In genomic region chr6:1324926-1325325, GRCh38 we compare ENCODE assay signal across 1 cellular context.
A peak's percentile ranks its signal among the peaks of the same experiment; 100 is the strongest.
TF ChIP-seq lines count a peak whose summit lies in the region.

No MANE protein-coding gene starts in this region.

TF ChIP-seq in HepG2, 621 proteins besides CTCF, POLR2A, EP300 and RAD21 (continued from another document and continues in another):
- TF ChIP-seq HBP1 (CRISPR knock-in tag; IDR thresholded peaks at IDR 0.05; ENCODE audit: low read depth): 0 out of 2 replicates have a peak, but pooled peaks have one; percentile 15
- peak; percentile 90 for TF ChIP-seq CEBPG (CRISPR knock-in tag; IDR thresholded peaks at IDR 0.05)
- TF ChIP-seq TEF (CRISPR knock-in tag; IDR thresholded peaks at IDR 0.05): 0 out of 2 replicates have a peak, but pooled peaks have one; percentile 28
- peak; percentile 79 for TF ChIP-seq MAX (IDR thresholded peaks at IDR 0.05)
- TF ChIP-seq TFDP1 (CRISPR knock-in tag; IDR thresholded peaks at IDR 0.05; ENCODE audit: borderline replicate concordance): peak; percentile 21; the same call in 1 of the 2 replicates
- TF ChIP-seq CSRNP2 (CRISPR knock-in tag; conservative IDR thresholded peaks at IDR 0.05; ENCODE audit: low read depth): no peak
- no peak for TF ChIP-seq NR1H2 (CRISPR knock-in tag; IDR thresholded peaks at IDR 0.05; ENCODE audit: borderline replicate concordance, low read depth)
- peak; percentile 90 for TF ChIP-seq ZBTB10 (CRISPR knock-in tag; IDR thresholded peaks at IDR 0.05; ENCODE audit: borderline replicate concordance)
- peak; percentile 74; the same call in 1 of the 2 replicates for TF ChIP-seq NR2F2 (IDR thresholded peaks at IDR 0.05; ENCODE audit: borderline replicate concordance, low read depth)
- peak; percentile 74; the same call in 1 of the 2 replicates for TF ChIP-seq BCL6 (CRISPR knock-in tag; IDR thresholded peaks at IDR 0.05)
- 0 out of 2 replicates have a peak, but pooled peaks have one; percentile 53 for TF ChIP-seq SKIL (CRISPR knock-in tag; IDR thresholded peaks at IDR 0.05; ENCODE audit: borderline replicate concordance)
- TF ChIP-seq ZNF616 (CRISPR knock-in tag; IDR thresholded peaks at IDR 0.05; ENCODE audit: low read depth): no peak
- peak; percentile 85 for TF ChIP-seq BHLHE40 (IDR thresholded peaks at IDR 0.05; ENCODE audit: low read length)
- peak; percentile 61; the same call in 1 of the 2 replicates for TF ChIP-seq MAFG (CRISPR knock-in tag; IDR thresholded peaks at IDR 0.05)
- TF ChIP-seq CBX5 (CRISPR knock-in tag; IDR thresholded peaks at IDR 0.05; ENCODE audit: borderline replicate concordance): peak; percentile 54; the same call in 1 of the 2 replicates
- no peak for TF ChIP-seq RFXANK (CRISPR knock-in tag; IDR thresholded peaks at IDR 0.05)
- 0 out of 2 replicates have a peak, but pooled peaks have one; percentile 22 for TF ChIP-seq ZNF510 (CRISPR knock-in tag; IDR thresholded peaks at IDR 0.05; ENCODE audit: low read depth)
- TF ChIP-seq MXI1 (IDR thresholded peaks at IDR 0.05; ENCODE audit: borderline replicate concordance, low read depth, low read length): 0 out of 3 replicates have a peak, but pooled peaks have one; percentile 35
- no peak for TF ChIP-seq ARNT (IDR thresholded peaks at IDR 0.05)
- 0 out of 2 replicates have a peak, but pooled peaks have one; percentile 26 for TF ChIP-seq SOX5 (CRISPR knock-in tag; IDR thresholded peaks at IDR 0.05; ENCODE audit: borderline replicate concordance)
- TF ChIP-seq ZBTB1 (CRISPR knock-in tag; IDR thresholded peaks at IDR 0.05; ENCODE audit: borderline replicate concordance): no peak
- peak; percentile 84 for TF ChIP-seq NR2F6 (IDR thresholded peaks at IDR 0.05)
- peak; percentile 90 for TF ChIP-seq NR2F6 (CRISPR knock-in tag; IDR thresholded peaks at IDR 0.05)
- TF ChIP-seq CEBPB (IDR thresholded peaks at IDR 0.05; ENCODE audit: borderline replicate concordance, low read depth, low read length): peak; percentile 82
- no peak for TF ChIP-seq ZNF83 (CRISPR knock-in tag; IDR thresholded peaks at IDR 0.05; ENCODE audit: borderline replicate concordance)
- TF ChIP-seq FOXA1 (IDR thresholded peaks at IDR 0.05): no peak
- TF ChIP-seq FOXA1 (CRISPR knock-in tag; IDR thresholded peaks at IDR 0.05): 0 out of 2 replicates have a peak, but pooled peaks have one; percentile 9
- TF ChIP-seq SP4 (CRISPR knock-in tag; IDR thresholded peaks at IDR 0.05): 0 out of 2 replicates have a peak, but pooled peaks have one; percentile 21
- no peak for TF ChIP-seq MLLT10 (CRISPR knock-in tag; IDR thresholded peaks at IDR 0.05)
- no peak for TF ChIP-seq EZH2 (conservative IDR thresholded peaks at IDR 0.05; ENCODE audit: low read depth, low read length)
- TF ChIP-seq PPARG (CRISPR knock-in tag; conservative IDR thresholded peaks at IDR 0.05): 0 out of 2 replicates have a peak, but pooled peaks have one; percentile 11
- peak; percentile 65 for TF ChIP-seq GATAD2A (CRISPR knock-in tag; IDR thresholded peaks at IDR 0.05)
- 0 out of 2 replicates have a peak, but pooled peaks have one; percentile 36 for TF ChIP-seq SOX13 (IDR thresholded peaks at IDR 0.05)
- TF ChIP-seq SOX13 (CRISPR knock-in tag; conservative IDR thresholded peaks at IDR 0.05 in 1 of 2, IDR thresholded peaks at IDR 0.05 in 1 of 2): peak in 1 of 2 experiments; percentile 69; a peak in 1 of 4 replicates
- TF ChIP-seq ZNF607 (CRISPR knock-in tag; IDR thresholded peaks at IDR 0.05; ENCODE audit: borderline replicate concordance): 0 out of 2 replicates have a peak, but pooled peaks have one; percentile 16
- peak; percentile 69; the same call in 1 of the 2 replicates for TF ChIP-seq ZNF414 (CRISPR knock-in tag; IDR thresholded peaks at IDR 0.05)
- peak; percentile 46; the same call in 1 of the 2 replicates for TF ChIP-seq DPF2 (CRISPR knock-in tag; IDR thresholded peaks at IDR 0.05; ENCODE audit: borderline replicate concordance, low read depth)
- peak; percentile 74 for TF ChIP-seq MYC (CRISPR knock-in tag; IDR thresholded peaks at IDR 0.05; ENCODE audit: borderline replicate concordance)
- TF ChIP-seq ELK4 (CRISPR knock-in tag; IDR thresholded peaks at IDR 0.05; ENCODE audit: borderline replicate concordance): no peak
- no peak for TF ChIP-seq MEF2D (CRISPR knock-in tag; IDR thresholded peaks at IDR 0.05)
- TF ChIP-seq ATF3 (CRISPR knock-in tag; IDR thresholded peaks at IDR 0.05): peak; percentile 30; the same call in 1 of the 2 replicates
- peak; percentile 86 to 88 for TF ChIP-seq MAFK (conservative IDR thresholded peaks at IDR 0.05 in 1 of 2, IDR thresholded peaks at IDR 0.05 in 1 of 2; ENCODE audit: low read length in 2 of 2)
- TF ChIP-seq ZNF615 (CRISPR knock-in tag; IDR thresholded peaks at IDR 0.05; ENCODE audit: borderline replicate concordance): no peak
- peak; percentile 52; the same call in 1 of the 2 replicates for TF ChIP-seq HHEX (CRISPR knock-in tag; IDR thresholded peaks at IDR 0.05)
- TF ChIP-seq FOSL1 (CRISPR knock-in tag; IDR thresholded peaks at IDR 0.05; ENCODE audit: borderline replicate concordance): peak; percentile 14; the same call in 1 of the 2 replicates
- TF ChIP-seq CCAR2 (optimal IDR thresholded peaks at IDR 0.05; ENCODE audit: low read depth, low read length): peak; percentile 10
- no peak for TF ChIP-seq ZBTB8A (CRISPR knock-in tag; IDR thresholded peaks at IDR 0.05; ENCODE audit: borderline replicate concordance, low read depth)
- 0 out of 2 replicates have a peak, but pooled peaks have one; percentile 36 for TF ChIP-seq HDAC2 (CRISPR knock-in tag; IDR thresholded peaks at IDR 0.05)
- no peak for TF ChIP-seq ZIK1 (CRISPR knock-in tag; IDR thresholded peaks at IDR 0.05; ENCODE audit: borderline replicate concordance, low read depth)
- peak; percentile 35; the same call in 1 of the 2 replicates for TF ChIP-seq MNT (IDR thresholded peaks at IDR 0.05)
- TF ChIP-seq ZNF263 (CRISPR knock-in tag; IDR thresholded peaks at IDR 0.05): 0 out of 2 replicates have a peak, but pooled peaks have one; percentile 37
